ENCODE assay signal across 1 cellular context in genomic region chr1:9068971-9069323, GRCh38.
TF ChIP-seq lines count a peak whose summit lies in the region.

No MANE protein-coding gene starts in this region.

TF ChIP-seq in GM12878, 131 proteins besides CTCF, POLR2A, EP300 and RAD21:
- TF ChIP-seq, protein P1, sequence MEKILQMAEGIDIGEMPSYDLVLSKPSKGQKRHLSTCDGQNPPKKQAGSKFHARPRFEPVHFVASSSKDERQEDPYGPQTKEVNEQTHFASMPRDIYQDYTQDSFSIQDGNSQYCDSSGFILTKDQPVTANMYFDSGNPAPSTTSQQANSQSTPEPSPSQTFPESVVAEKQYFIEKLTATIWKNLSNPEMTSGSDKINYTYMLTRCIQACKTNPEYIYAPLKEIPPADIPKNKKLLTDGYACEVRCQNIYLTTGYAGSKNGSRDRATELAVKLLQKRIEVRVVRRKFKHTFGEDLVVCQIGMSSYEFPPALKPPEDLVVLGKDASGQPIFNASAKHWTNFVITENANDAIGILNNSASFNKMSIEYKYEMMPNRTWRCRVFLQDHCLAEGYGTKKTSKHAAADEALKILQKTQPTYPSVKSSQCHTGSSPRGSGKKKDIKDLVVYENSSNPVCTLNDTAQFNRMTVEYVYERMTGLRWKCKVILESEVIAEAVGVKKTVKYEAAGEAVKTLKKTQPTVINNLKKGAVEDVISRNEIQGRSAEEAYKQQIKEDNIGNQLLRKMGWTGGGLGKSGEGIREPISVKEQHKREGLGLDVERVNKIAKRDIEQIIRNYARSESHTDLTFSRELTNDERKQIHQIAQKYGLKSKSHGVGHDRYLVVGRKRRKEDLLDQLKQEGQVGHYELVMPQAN (conservative IDR thresholded peaks at IDR 0.05), result no peak
- no peak for TF ChIP-seq DPF2 (IDR thresholded peaks at IDR 0.05)
